Comparison of ENCODE assay signal across 9 cellular contexts in the genomic region with DNA sequence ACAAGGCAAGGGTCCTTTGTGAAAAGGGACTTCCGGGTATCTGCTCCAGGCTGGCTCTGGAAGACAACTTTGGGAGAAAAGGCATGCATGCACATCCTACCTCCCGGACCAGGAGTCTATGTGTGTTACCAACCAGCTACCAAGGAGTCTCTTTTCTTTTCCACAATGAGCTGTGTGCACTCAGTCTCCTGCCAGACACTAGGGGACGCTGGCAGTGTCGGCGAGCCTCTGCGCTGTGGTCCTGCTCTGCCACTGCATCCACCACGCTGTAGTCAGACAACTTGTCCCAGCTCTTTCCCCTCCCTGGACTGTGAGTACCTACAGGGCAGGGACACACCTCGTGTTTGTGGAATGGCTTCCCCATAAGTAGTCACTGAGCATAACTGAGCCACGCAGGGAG. TPM values are rescaled to one million over a fixed set of nuclear protein-coding genes. Genes with fewer than 3 reads are reported as not detected.
DNase-seq lines count a peak whose midpoint lies in the region; ATAC-seq, FAIRE-seq and TF ChIP-seq lines count a peak whose summit lies in the region.
"Had no signal": no experiment of that assay in that cellular context is flagged by ENCODE, and none has a peak within 500 bp of the region (broad histone marks: within the 10 kb centered on the region; RNA-seq: fewer than 3 reads in every experiment).

No MANE protein-coding gene starts in this region.

- H3K27ac ChIP-seq in duodenal mucosa (ENCODE audit: low read depth, low read length): no peak overlapping the region

- H3K4me1 ChIP-seq in duodenal mucosa (ENCODE audit: control insufficient read depth in 1 of 2, insufficient read depth in 2 of 2, low read length in 2 of 2): peaks cover 4 to 12% of the 10 kb centered on the region in 2 donors

- H3K9ac ChIP-seq in duodenal mucosa (ENCODE audit: low read depth in 1 of 2, low read length in 2 of 2): no peak overlapping the region

- H3K4me3 ChIP-seq in duodenal mucosa (ENCODE audit: low read depth in 1 of 2, low read length in 2 of 2): peak overlapping the region; percentile 10 to 21

- H3K36me3 Mint-ChIP-seq in T-helper 2 cell treated with Interferon-gamma antibody and Interleukin-4, amounts not matched to agents 5 μg/mL and 100 μg/mL, for 36 hours (ENCODE audit: low read depth): no peaks in the 10 kb centered on the region
- no peaks in the 10 kb centered on the region for H3K36me3 Mint-ChIP-seq in naive thymus-derived CD8-positive, alpha-beta T cell
- H3K36me3 Mint-ChIP-seq: IgD-negative memory B cell had no signal

- POLR2A ChIA-PET in naive thymus-derived CD8-positive, alpha-beta T cell (lab: Charles Lee): interaction anchor here (0.5 kb wide), 1 partner anchor 15 kb away, joined by 4 read pairs; no protein-coding TSS in a partner anchor

- DNase-seq in D721Med (ENCODE audit: insufficient read length, low spot score): peak; percentile 80
- DNase-seq in KBM-7: peak; percentile 74
- DNase-seq in T-helper 2 cell treated with Interferon-gamma antibody and Interleukin-4, amounts not matched to agents 5 μg/mL and 100 μg/mL, for 36 hours (ENCODE audit: low spot score): peak; percentile 19
- peak in 5 of 10 donors; percentile 16 to 31 (median 25) for DNase-seq in naive thymus-derived CD8-positive, alpha-beta T cell
- no peak for DNase-seq in occipital lobe (lab: John Stamatoyannopoulos, UW)

- FAIRE-seq in D721Med (lab: Jason Lieb, UNC): no peak

- H3K27ac Mint-ChIP-seq in T-helper 2 cell treated with Interferon-gamma antibody and Interleukin-4, amounts not matched to agents 5 μg/mL and 100 μg/mL, for 36 hours: no peak overlapping the region
- no peak overlapping the region for H3K27ac Mint-ChIP-seq in naive thymus-derived CD8-positive, alpha-beta T cell
- H3K27ac Mint-ChIP-seq: IgD-negative memory B cell had no signal

- peak; percentile 82 for TF ChIP-seq CTCF in D721Med (IDR thresholded peaks at IDR 0.05; ENCODE audit: insufficient read depth, missing control alignments)

- H3K36me3 ChIP-seq in duodenal mucosa (ENCODE audit: control insufficient read depth in 1 of 2, insufficient read depth in 2 of 2, low read length in 2 of 2): no peaks in the 10 kb centered on the region

- H3K27me3 Mint-ChIP-seq in T-helper 2 cell treated with Interferon-gamma antibody and Interleukin-4, amounts not matched to agents 5 μg/mL and 100 μg/mL, for 36 hours (ENCODE audit: low read depth): peaks cover 4% of the 10 kb centered on the region
- H3K27me3 Mint-ChIP-seq in naive thymus-derived CD8-positive, alpha-beta T cell: peaks cover 0 to 7% (median 4%) of the 10 kb centered on the region in 5 donors

- no peaks in the 10 kb centered on the region for H3K9me3 Mint-ChIP-seq in T-helper 2 cell treated with Interferon-gamma antibody and Interleukin-4, amounts not matched to agents 5 μg/mL and 100 μg/mL, for 36 hours
- H3K9me3 Mint-ChIP-seq in naive thymus-derived CD8-positive, alpha-beta T cell: no peaks in the 10 kb centered on the region
- H3K9me3 Mint-ChIP-seq: IgD-negative memory B cell had no signal

- H3K27me3 ChIP-seq in duodenal mucosa (ENCODE audit: control insufficient read depth in 1 of 2, insufficient read depth in 2 of 2, low read length in 2 of 2): no peaks in the 10 kb centered on the region

- H3K4me3 Mint-ChIP-seq in T-helper 2 cell treated with Interferon-gamma antibody and Interleukin-4, amounts not matched to agents 5 μg/mL and 100 μg/mL, for 36 hours: no peak overlapping the region
- no peak overlapping the region for H3K4me3 Mint-ChIP-seq in naive thymus-derived CD8-positive, alpha-beta T cell

- H3K9me3 ChIP-seq in duodenal mucosa (ENCODE audit: control insufficient read depth in 1 of 2, low read length in 2 of 2): no peaks in the 10 kb centered on the region

- peak; percentile 85 to 89 for ATAC-seq in naive thymus-derived CD8-positive, alpha-beta T cell
- ATAC-seq in HG02884 (IDR thresholded peaks at IDR 0.05; ENCODE audit: unreplicated experiment) (no peak), GM19467 (IDR thresholded peaks at IDR 0.05; ENCODE audit: unreplicated experiment) (no peak)

- H3K4me1 Mint-ChIP-seq in T-helper 2 cell treated with Interferon-gamma antibody and Interleukin-4, amounts not matched to agents 5 μg/mL and 100 μg/mL, for 36 hours (ENCODE audit: low read depth): peaks cover 10% of the 10 kb centered on the region
- peaks cover 0 to 11% (median 6%) of the 10 kb centered on the region in 4 donors for H3K4me1 Mint-ChIP-seq in naive thymus-derived CD8-positive, alpha-beta T cell

- in situ Hi-C loops in KBM-7 (cut with MboI; ENCODE audit: low pct_unique_long_range_greater_than_20kb, low sequenced_read_pairs): no loop called here

RNA-seq across cellular contexts. Expression of a gene that starts 5.1 kb away (rescaled TPM):
- total RNA-seq in naive thymus-derived CD8-positive, alpha-beta T cell: 100 to 1,000 TPM; 199 to 218 TPM
- 100 to 1,000 TPM; 345 to 396 (median 347) TPM for polyA plus RNA-seq in naive thymus-derived CD8-positive, alpha-beta T cell
- 193 TPM for total RNA-seq in occipital lobe

RNA-seq across cellular contexts. Expression of a gene that starts 27.7 kb away (rescaled TPM):
- 10 to 100 TPM; 31.6 to 34.8 TPM for total RNA-seq in naive thymus-derived CD8-positive, alpha-beta T cell
- 1 to 10 TPM; 6.9 to 9.7 (median 7.6) TPM for polyA plus RNA-seq in naive thymus-derived CD8-positive, alpha-beta T cell
- 25.9 TPM for total RNA-seq in occipital lobe

RNA-seq across cellular contexts. Expression of a gene that starts 28.7 kb away (rescaled TPM):
- total RNA-seq in naive thymus-derived CD8-positive, alpha-beta T cell: 10 to 100 TPM; 22.6 to 24.2 TPM
- 100 to 1,000 TPM in 1 of 3 donors, 10 to 100 TPM in 2; 89.1 to 102 (median 96.1) TPM for polyA plus RNA-seq in naive thymus-derived CD8-positive, alpha-beta T cell
- 30.7 TPM for total RNA-seq in occipital lobe

RNA-seq across cellular contexts. Expression of a gene that starts 35.1 kb away (rescaled TPM):
- total RNA-seq in naive thymus-derived CD8-positive, alpha-beta T cell: 1 to 10 TPM; 1.1 to 1.3 TPM
- 1 to 10 TPM in 1 of 3 donors, under 1 TPM in 2; 0.81 to 2.0 (median 0.96) TPM for polyA plus RNA-seq in naive thymus-derived CD8-positive, alpha-beta T cell
- not detected for total RNA-seq in occipital lobe

RNA-seq across cellular contexts. Expression of a gene that starts 47.5 kb away (rescaled TPM):
- 100 to 1,000 TPM; 204 to 210 TPM for total RNA-seq in naive thymus-derived CD8-positive, alpha-beta T cell
- 10 to 100 TPM; 13.8 to 22.0 (median 15.8) TPM for polyA plus RNA-seq in naive thymus-derived CD8-positive, alpha-beta T cell
- 129 TPM for total RNA-seq in occipital lobe

Comparison
In these comparisons a context has a peak if more than half of its experiments do, and no peak if none do; other contexts are left out.
1. ATAC-seq: peak in naive thymus-derived CD8-positive, alpha-beta T cell (2 of 2); none in HG02884 (single experiment) and GM19467 (single experiment).